8 cellular contexts compared by ENCODE assay signal in the genomic region with DNA sequence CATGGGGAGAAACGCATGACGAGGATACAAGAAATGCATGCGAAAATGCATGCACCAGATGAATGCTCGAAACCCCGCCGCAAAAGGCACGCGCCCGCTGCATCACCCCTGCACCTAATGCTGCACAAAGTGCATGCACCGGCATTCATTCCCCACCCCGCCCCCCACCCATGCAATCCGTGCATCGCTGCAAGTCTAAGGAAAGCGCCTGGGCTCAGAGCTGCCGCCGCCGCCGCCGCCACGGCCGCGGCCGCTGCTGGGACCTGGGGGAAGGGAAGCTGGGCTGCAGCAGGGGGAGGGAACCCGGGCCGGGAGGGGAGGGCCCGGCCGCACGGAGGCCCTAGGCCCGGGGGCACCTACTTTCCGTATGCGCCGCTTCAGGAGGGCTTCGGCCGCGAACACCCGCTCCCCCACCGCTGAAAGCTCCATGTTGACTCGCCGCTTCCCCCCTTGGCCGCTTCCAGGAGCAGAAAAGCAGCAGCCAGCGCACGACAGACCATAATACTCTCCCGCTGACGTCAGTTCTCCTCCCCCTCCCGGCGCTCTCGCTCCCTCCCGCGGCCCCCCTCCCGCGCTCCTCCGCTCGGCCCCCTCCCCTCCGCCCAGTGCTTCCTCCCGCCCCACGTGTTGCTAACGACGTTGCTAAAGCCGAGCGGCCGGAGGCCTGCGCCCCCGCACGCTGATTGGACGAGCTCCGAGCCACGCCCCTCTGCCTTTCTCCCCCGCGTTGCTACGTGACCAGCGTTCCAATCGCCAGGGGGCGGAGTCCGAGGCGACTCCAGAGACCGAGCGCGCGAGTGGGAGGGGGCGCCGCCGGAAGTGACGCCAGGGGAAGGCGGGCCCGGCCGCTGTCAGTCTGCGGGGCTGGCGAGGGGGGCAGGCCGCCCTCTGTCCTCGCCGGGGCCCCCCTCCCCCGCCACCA. TPM values are rescaled to one million over a fixed set of nuclear protein-coding genes. Genes with fewer than 3 reads are reported as not detected.
DNase-seq lines count a peak whose midpoint lies in the region; ATAC-seq and TF ChIP-seq lines count a peak whose summit lies in the region.

Gene CBX8, minus strand, starts transcription at position 508 of the 922 bp plus-strand sequence. Its CDS starts 79 bp downstream, at position 429.

- H3K4me3 ChIP-seq in BLaER1 treated with 17β-estradiol and CSF1 and Interleukin-3, amounts not matched to agents 10 nM and 100 nM = peak within 1 kb of the TSS; percentile 67 to 87 (median 74)
- peak within 1 kb of the TSS; percentile 64 for H3K4me3 ChIP-seq in left lung

- peak within 1 kb of the TSS; percentile 80 to 99 (median 94) for H3K4me2 ChIP-seq in BLaER1 treated with 17β-estradiol and CSF1 and Interleukin-3, amounts not matched to agents 10 nM and 100 nM

- peak; percentile 88 for ATAC-seq in GM19351 (IDR thresholded peaks at IDR 0.05; ENCODE audit: unreplicated experiment)
- peak; percentile 83 for ATAC-seq in HG03520 (IDR thresholded peaks at IDR 0.05; ENCODE audit: unreplicated experiment)
- ATAC-seq in left lung = peak; percentile 93

- no peaks in the 10 kb centered on the region for H3K9me3 Mint-ChIP-seq in dendritic cell treated with granulocyte-macrophage colony-stimulating factor and Interleukin-4, amounts not matched to agents 40 ng/mL and 50 ng/mL, for 4 days

- peak within 1 kb of the TSS; percentile 89 for H3K27ac Mint-ChIP-seq in dendritic cell treated with granulocyte-macrophage colony-stimulating factor and Interleukin-4, amounts not matched to agents 40 ng/mL and 50 ng/mL, for 4 days

- peaks cover 11 to 85% (median 75%) of the 10 kb centered on the region in 11 experiments; a peak in 20 of 22 replicates for H4K20me1 ChIP-seq in BLaER1 treated with 17β-estradiol and CSF1 and Interleukin-3, amounts not matched to agents 10 nM and 100 nM

- no peaks in the 10 kb centered on the region for H3K9me3 ChIP-seq in BLaER1 treated with 17β-estradiol and CSF1 and Interleukin-3, amounts not matched to agents 10 nM and 100 nM (replicated peaks in 1 of 11)
- no peaks in the 10 kb centered on the region for H3K9me3 ChIP-seq in left lung

- H3K4me3 Mint-ChIP-seq in dendritic cell treated with granulocyte-macrophage colony-stimulating factor and Interleukin-4, amounts not matched to agents 40 ng/mL and 50 ng/mL, for 4 days = peak within 1 kb of the TSS; percentile 79

- H3K27me3 ChIP-seq in BLaER1 treated with 17β-estradiol and CSF1 and Interleukin-3, amounts not matched to agents 10 nM and 100 nM = peaks cover 64 to 81% (median 72%) of the 10 kb centered on the region in 11 experiments
- peaks cover 53 to 70% of the 10 kb centered on the region in 2 donors for H3K27me3 ChIP-seq in left lung

- peaks cover 49% of the 10 kb centered on the region for H3K4me1 Mint-ChIP-seq in dendritic cell treated with granulocyte-macrophage colony-stimulating factor and Interleukin-4, amounts not matched to agents 40 ng/mL and 50 ng/mL, for 4 days (ENCODE audit: low read depth)

- peaks cover 66% of the 10 kb centered on the region for H3K27me3 Mint-ChIP-seq in dendritic cell treated with granulocyte-macrophage colony-stimulating factor and Interleukin-4, amounts not matched to agents 40 ng/mL and 50 ng/mL, for 4 days

- intact Hi-C loops in dendritic cell treated with granulocyte-macrophage colony-stimulating factor and Interleukin-4, amounts not matched to agents 40 ng/mL and 50 ng/mL, for 4 days (cut with micrococcal nuclease) = loop anchor here (1.0 to 2.0 kb wide), 2 partner anchors 8 to 42 kb away; partner anchors contain the start of gene CBX4
- intact Hi-C loops in left lung (cut with DNase I) = no loop called here

- peaks cover 43 to 64% (median 51%) of the 10 kb centered on the region in 10 experiments for H3K4me1 ChIP-seq in BLaER1 treated with 17β-estradiol and CSF1 and Interleukin-3, amounts not matched to agents 10 nM and 100 nM
- peaks cover 33 to 60% of the 10 kb centered on the region in 2 donors for H3K4me1 ChIP-seq in left lung

- DNase-seq in NCI-H69 (lab: John Stamatoyannopoulos, UW) (peak; percentile 100), left lung (peak; percentile 100)
- DNase-seq in activated CD4-positive, alpha-beta T cell treated with anti-CD3 and anti-CD28 coated beads, Interleukin-2, amount 50 U/mL, for 1 hour = peak; percentile 99
- peak; percentile 99 for DNase-seq in stimulated activated CD4-positive, alpha-beta T cell treated with anti-CD3 and anti-CD28 coated beads, Interleukin-2, amount 100 ng/mL, for 4 hours (ENCODE audit: low read depth)

- H3K27ac ChIP-seq in BLaER1 treated with 17β-estradiol and CSF1 and Interleukin-3, amounts not matched to agents 10 nM and 100 nM = peak within 1 kb of the TSS; percentile 64 to 79 (median 75); a peak in 21 of 22 replicates
- peak within 1 kb of the TSS; percentile 75 to 84 for H3K27ac ChIP-seq in left lung

- H3K36me3 ChIP-seq in BLaER1 treated with 17β-estradiol and CSF1 and Interleukin-3, amounts not matched to agents 10 nM and 100 nM = peaks cover 8 to 23% (median 16%) of the 10 kb centered on the region in 11 experiments; a peak in 21 of 22 replicates
- peaks cover 0 to 11% of the 10 kb centered on the region in 2 donors for H3K36me3 ChIP-seq in left lung

- peaks cover 26% of the 10 kb centered on the region for H3K36me3 Mint-ChIP-seq in dendritic cell treated with granulocyte-macrophage colony-stimulating factor and Interleukin-4, amounts not matched to agents 40 ng/mL and 50 ng/mL, for 4 days (ENCODE audit: low read depth)

- no peak for TF ChIP-seq CTCF in left lung (IDR thresholded peaks at IDR 0.05)

- peak within 1 kb of the TSS; percentile 76 to 87 (median 83) for H3K9ac ChIP-seq in BLaER1 treated with 17β-estradiol and CSF1 and Interleukin-3, amounts not matched to agents 10 nM and 100 nM

RNA-seq across cellular contexts. Expression of gene CBX8, which starts in this region (rescaled TPM):
- total RNA-seq in left lung = 1 to 10 TPM; 7.3 to 7.9 TPM

Comparison
In these comparisons a context has a peak if more than half of its experiments do, and no peak if none do; other contexts are left out.
1. Peak in every context shown above with its lines: DNase-seq, ATAC-seq, H3K4me3 ChIP-seq and H3K27ac ChIP-seq.